In the genomic region with DNA sequence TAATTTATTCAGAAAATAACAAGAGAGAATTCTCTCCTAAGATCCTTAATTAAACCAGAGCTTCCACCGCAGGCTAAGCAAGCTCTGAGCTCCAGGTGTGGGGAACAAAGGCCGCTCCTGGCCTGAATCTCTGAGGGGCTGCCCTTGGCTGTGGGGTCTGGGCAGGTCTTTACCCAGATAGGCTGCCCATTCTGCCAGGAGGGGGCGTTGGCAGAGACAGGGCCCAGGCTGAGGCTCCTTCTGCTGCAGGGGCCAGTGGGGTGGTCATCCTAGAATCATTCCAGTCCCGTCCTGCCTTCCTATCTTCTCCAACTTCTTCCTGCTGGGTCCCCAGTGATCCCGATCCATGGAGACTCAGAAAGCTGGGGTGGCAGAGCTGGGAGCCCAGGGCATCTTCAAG, we compare ENCODE assay signal across 21 cellular contexts.
DNase-seq lines count a peak whose midpoint lies in the region; TF ChIP-seq lines count a peak whose summit lies in the region.
"Had no signal": no experiment of that assay in that cellular context is flagged by ENCODE, and none has a peak within 500 bp of the region (broad histone marks: within the 10 kb centered on the region; RNA-seq: fewer than 3 reads in every experiment).

No MANE protein-coding gene starts in this region.

- no peak for TF ChIP-seq CTCF in CD14-positive monocyte (IDR thresholded peaks at IDR 0.05)
- peak; percentile 27; the same call in 1 of the 2 replicates for TF ChIP-seq CTCF in SK-N-SH (IDR thresholded peaks at IDR 0.05)
- no peak for TF ChIP-seq CTCF in Calu3 (IDR thresholded peaks at IDR 0.05; ENCODE audit: unreplicated experiment)

- no peak for TF ChIP-seq RAD21 in SK-N-SH (IDR thresholded peaks at IDR 0.05; ENCODE audit: low read length)

- H3K9me2 ChIP-seq in SK-N-SH, result no peaks in the 10 kb centered on the region

- 50% methylated on average over 4 of the region's 5 CpGs for WGBS in SK-N-SH (ENCODE audit: low lambda C conversion rate)

- H3K27me3 Mint-ChIP-seq in CD14-positive monocyte (ENCODE audit: low read depth in 3 of 3), result peaks cover 26 to 34% (median 33%) of the 10 kb centered on the region in 3 donors
- peaks cover 99% of the 10 kb centered on the region for H3K27me3 Mint-ChIP-seq in Calu3 (ENCODE audit: unreplicated experiment)

- H4K20me1 ChIP-seq in SK-N-SH (ENCODE audit: insufficient read depth), result no peaks in the 10 kb centered on the region

- in situ Hi-C loops in G401 (cut with HindIII; ENCODE audit: low sequenced_read_pairs), result no loop called here

- H2AFZ ChIP-seq in SK-N-SH (ENCODE audit: low read depth), result no peak overlapping the region

- TF ChIP-seq EP300 in SK-N-SH (IDR thresholded peaks at IDR 0.05; ENCODE audit: borderline replicate concordance in 1 of 2, low read depth in 1 of 2, low read length in 1 of 2), result no peak

- no TSS peak for BruUV-seq in Calu3 (replicated peaks; lab: Mats Ljungman, UMichigan)

- H3K9ac ChIP-seq in SK-N-SH, result no peak overlapping the region

- intact Hi-C loops in CD14-positive monocyte (cut with micrococcal nuclease), result no loop called here
- intact Hi-C loops in Calu3 (cut with micrococcal nuclease; ENCODE audit: unreplicated experiment), result no loop called here

- no peak overlapping the region for H3K4me3 Mint-ChIP-seq in CD14-positive monocyte
- no peak overlapping the region for H3K4me3 Mint-ChIP-seq in Calu3 (ENCODE audit: low read depth, unreplicated experiment)
- H3K4me3 Mint-ChIP-seq: activated CD4-positive, alpha-beta T cell treated with anti-CD3 and anti-CD28 coated beads for 36 hours; activated CD8-positive, alpha-beta memory T cell treated with anti-CD3 and anti-CD28 coated beads, Interleukin-2, amount 10 ng/mL, durations not matched to agents 7 days and 5 days; activated naive CD4-positive, alpha-beta T cell treated with anti-CD3 and anti-CD28 coated beads, Interleukin-2, amount 50 U/mL, for 24 hours; activated T-helper 1 cell treated with anti-CD3 and anti-CD28 coated beads, Interleukin-12 subunit alpha, Interleukin-12 subunit beta, Interleukin-2, Interleukin-4 antibody, amounts not matched to agents 30 ng/mL and 10 ng/mL and 1 ng/mL, durations not matched to agents 14 hours and 24 hours and 36 hours; CD4-positive, alpha-beta T cell had no signal

- no peaks in the 10 kb centered on the region for H3F3A ChIP-seq in SK-N-SH (replicated peaks; ENCODE audit: insufficient read depth)

- H3K4me1 ChIP-seq in SK-N-SH (ENCODE audit: control insufficient read depth in 1 of 2, insufficient read depth in 2 of 2, low read depth in 1 of 2, low read length in 1 of 2), result no peaks in the 10 kb centered on the region

- H3K4me2 ChIP-seq in SK-N-SH, result no peak overlapping the region

- no peak overlapping the region for H3K27ac ChIP-seq in SK-N-SH (ENCODE audit: low read depth in 2 of 2, low read length in 1 of 2)
- H3K27ac ChIP-seq: esophagus squamous epithelium had no signal

- peak; percentile 12 for DNase-seq in CD14-positive monocyte (ENCODE audit: low spot score)
- peak; percentile 82 for DNase-seq in H7
- no peak for DNase-seq in SK-N-SH
- peak; percentile 62 for DNase-seq in iPS-NIHi11 (ENCODE audit: low spot score)
- DNase-seq in Calu3, result no peak
- no peak for DNase-seq in SKM-1 (lab: John Stamatoyannopoulos, UW; ENCODE audit: unreplicated experiment)
- DNase-seq in NCI-H1048 (lab: John Stamatoyannopoulos, UW), result no peak
- DNase-seq in G401 (ENCODE audit: low spot score), result no peak
- DNase-seq: activated CD4-positive, alpha-beta T cell treated with anti-CD3 and anti-CD28 coated beads for 36 hours; activated CD8-positive, alpha-beta memory T cell treated with anti-CD3 and anti-CD28 coated beads, Interleukin-2, amount 10 ng/mL, durations not matched to agents 7 days and 5 days; aorta; CD4-positive, alpha-beta T cell; cerebellar nuclear complex; effector CD8-positive, alpha-beta T cell; esophagus squamous epithelium; KBM-7; NCI-H187; NCI-H345; right cardiac atrium had no signal

- H3K36me3 Mint-ChIP-seq in CD14-positive monocyte (no peaks in the 10 kb centered on the region), Calu3 (ENCODE audit: insufficient read depth, unreplicated experiment) (no peaks in the 10 kb centered on the region)
- H3K36me3 Mint-ChIP-seq: activated CD8-positive, alpha-beta memory T cell treated with anti-CD3 and anti-CD28 coated beads, Interleukin-2, amount 10 ng/mL, durations not matched to agents 7 days and 5 days; activated naive CD4-positive, alpha-beta T cell treated with anti-CD3 and anti-CD28 coated beads, Interleukin-2, amount 50 U/mL, for 24 hours had no signal

- H3K9me3 ChIP-seq in SK-N-SH, result no peaks in the 10 kb centered on the region
- H3K9me3 ChIP-seq: esophagus squamous epithelium had no signal

- H3K36me3 ChIP-seq in H7 (replicated peaks; ENCODE audit: control insufficient read depth, insufficient read depth, low read length), result no peaks in the 10 kb centered on the region
- no peaks in the 10 kb centered on the region for H3K36me3 ChIP-seq in SK-N-SH (replicated peaks in 1 of 2; ENCODE audit: control insufficient read depth in 1 of 2, insufficient read depth in 2 of 2, low read length in 1 of 2)
- H3K36me3 ChIP-seq: esophagus squamous epithelium had no signal

- H3K27me3 ChIP-seq in H7 (ENCODE audit: control insufficient read depth, insufficient read depth, low read length) (peaks cover 8% of the 10 kb centered on the region), SK-N-SH (ENCODE audit: insufficient read depth) (peaks cover 4% of the 10 kb centered on the region; the same call in 1 of the 2 replicates)

- H3K4me3 ChIP-seq in H7 (ENCODE audit: insufficient read depth, low read depth, low read length) (no peak overlapping the region), SK-N-SH (ENCODE audit: low read depth in 2 of 2, low read length in 1 of 2) (no peak overlapping the region)
- H3K4me3 ChIP-seq: esophagus squamous epithelium had no signal

- POLR2A ChIA-PET in SK-N-SH (lab: Yijun Ruan, JAX), result no interaction called here

- no peaks in the 10 kb centered on the region for H3K79me2 ChIP-seq in SK-N-SH (ENCODE audit: insufficient read depth)

- CTCF ChIA-PET in SK-N-SH (lab: Yijun Ruan, JAX), result interaction anchor here (1.0 to 1.3 kb wide), 3 partner anchors 16 to 659 kb away, joined by 3 to 4 read pairs (median 3); no protein-coding TSS in a partner anchor
- CTCF ChIA-PET in Calu3 (lab: Charles Lee), result no interaction called here

- H3K9me3 Mint-ChIP-seq in CD14-positive monocyte (peaks cover 0 to 8% (median 0%) of the 10 kb centered on the region in 7 donors), Calu3 (ENCODE audit: low read depth, unreplicated experiment) (no peaks in the 10 kb centered on the region)
- H3K9me3 Mint-ChIP-seq: activated naive CD4-positive, alpha-beta T cell treated with anti-CD3 and anti-CD28 coated beads, Interleukin-2, amount 50 U/mL, for 24 hours; activated T-helper 1 cell treated with anti-CD3 and anti-CD28 coated beads, Interleukin-12 subunit alpha, Interleukin-12 subunit beta, Interleukin-2, Interleukin-4 antibody, amounts not matched to agents 30 ng/mL and 10 ng/mL and 1 ng/mL, durations not matched to agents 14 hours and 24 hours and 36 hours; CD4-positive, alpha-beta T cell had no signal

- H3K27ac Mint-ChIP-seq in CD14-positive monocyte (no peak overlapping the region), Calu3 (ENCODE audit: unreplicated experiment) (no peak overlapping the region)
- H3K27ac Mint-ChIP-seq: activated CD4-positive, alpha-beta T cell treated with anti-CD3 and anti-CD28 coated beads for 36 hours; activated CD8-positive, alpha-beta memory T cell treated with anti-CD3 and anti-CD28 coated beads, Interleukin-2, amount 10 ng/mL, durations not matched to agents 7 days and 5 days; activated naive CD4-positive, alpha-beta T cell treated with anti-CD3 and anti-CD28 coated beads, Interleukin-2, amount 50 U/mL, for 24 hours; activated T-helper 1 cell treated with anti-CD3 and anti-CD28 coated beads, Interleukin-12 subunit alpha, Interleukin-12 subunit beta, Interleukin-2, Interleukin-4 antibody, amounts not matched to agents 30 ng/mL and 10 ng/mL and 1 ng/mL, durations not matched to agents 14 hours and 24 hours and 36 hours; CD4-positive, alpha-beta T cell had no signal

- H3K4me1 Mint-ChIP-seq in CD14-positive monocyte (no peaks in the 10 kb centered on the region), Calu3 (ENCODE audit: low read depth, unreplicated experiment) (no peaks in the 10 kb centered on the region)
- H3K4me1 Mint-ChIP-seq: activated CD8-positive, alpha-beta memory T cell treated with anti-CD3 and anti-CD28 coated beads, Interleukin-2, amount 10 ng/mL, durations not matched to agents 7 days and 5 days; activated naive CD4-positive, alpha-beta T cell treated with anti-CD3 and anti-CD28 coated beads, Interleukin-2, amount 50 U/mL, for 24 hours had no signal

TF ChIP-seq in SK-N-SH, 30 proteins besides CTCF, POLR2A, EP300 and RAD21 (continues in another document):
- TF ChIP-seq TAF1 (IDR thresholded peaks at IDR 0.05; ENCODE audit: borderline replicate concordance, low read depth, low read length) (no peak), TEAD4 (IDR thresholded peaks at IDR 0.05; ENCODE audit: borderline replicate concordance, insufficient read depth) (no peak), TCF12 (IDR thresholded peaks at IDR 0.05) (no peak), SMC3 (IDR thresholded peaks at IDR 0.05; ENCODE audit: low read depth, low read length) (no peak), FOXM1 (IDR thresholded peaks at IDR 0.05; ENCODE audit: low read depth) (no peak), MEF2A (IDR thresholded peaks at IDR 0.05; ENCODE audit: borderline replicate concordance, low read depth) (no peak), RCOR1 (IDR thresholded peaks at IDR 0.05; ENCODE audit: low read length) (no peak), GATA2 (CRISPR knock-in tag; IDR thresholded peaks at IDR 0.05) (no peak), NRF1 (IDR thresholded peaks at IDR 0.05; ENCODE audit: low read depth, low read length) (no peak)
- TF ChIP-seq, protein P1, sequence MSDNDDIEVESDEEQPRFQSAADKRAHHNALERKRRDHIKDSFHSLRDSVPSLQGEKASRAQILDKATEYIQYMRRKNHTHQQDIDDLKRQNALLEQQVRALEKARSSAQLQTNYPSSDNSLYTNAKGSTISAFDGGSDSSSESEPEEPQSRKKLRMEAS (IDR thresholded peaks at IDR 0.05; ENCODE audit: low read depth), result no peak
- TF ChIP-seq, protein P2, sequence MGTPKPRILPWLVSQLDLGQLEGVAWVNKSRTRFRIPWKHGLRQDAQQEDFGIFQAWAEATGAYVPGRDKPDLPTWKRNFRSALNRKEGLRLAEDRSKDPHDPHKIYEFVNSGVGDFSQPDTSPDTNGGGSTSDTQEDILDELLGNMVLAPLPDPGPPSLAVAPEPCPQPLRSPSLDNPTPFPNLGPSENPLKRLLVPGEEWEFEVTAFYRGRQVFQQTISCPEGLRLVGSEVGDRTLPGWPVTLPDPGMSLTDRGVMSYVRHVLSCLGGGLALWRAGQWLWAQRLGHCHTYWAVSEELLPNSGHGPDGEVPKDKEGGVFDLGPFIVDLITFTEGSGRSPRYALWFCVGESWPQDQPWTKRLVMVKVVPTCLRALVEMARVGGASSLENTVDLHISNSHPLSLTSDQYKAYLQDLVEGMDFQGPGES (IDR thresholded peaks at IDR 0.05; ENCODE audit: low read depth, low read length), result no peak

Comparison
In these comparisons a context has a peak if more than half of its experiments do, and no peak if none do; other contexts are left out.
1. DNase-seq: peak in CD14-positive monocyte (single experiment), H7 (single experiment) and iPS-NIHi11 (single experiment); none in SK-N-SH (single experiment), Calu3 (single experiment), SKM-1 (single experiment), NCI-H1048 (single experiment) and G401 (single experiment).